In genomic region chr17:16909472-16909871, GRCh38 we compare ENCODE assay signal across 22 cellular contexts.
A peak's percentile ranks its signal among the peaks of the same experiment; 100 is the strongest.
DNase-seq lines count a peak whose midpoint lies in the region; ATAC-seq and TF ChIP-seq lines count a peak whose summit lies in the region.
"Had no signal": no experiment of that assay in that cellular context is flagged by ENCODE, and none has a peak within 500 bp of the region (broad histone marks: within the 10 kb centered on the region; RNA-seq: fewer than 3 reads in every experiment).

No MANE protein-coding gene starts in this region.

- no peaks in the 10 kb centered on the region for H3K27me3 ChIP-seq in CD4-positive, alpha-beta T cell (ENCODE audit: control insufficient read depth, insufficient read depth, low read length)
- no peaks in the 10 kb centered on the region for H3K27me3 ChIP-seq in OCI-LY3 (ENCODE audit: low read depth, low read length)

- no peaks in the 10 kb centered on the region for H3K36me3 ChIP-seq in OCI-LY3 (replicated peaks; ENCODE audit: low read depth, low read length)

- ATAC-seq in CD4-positive, alpha-beta T cell (ENCODE audit: poor library complexity) = no peak
- ATAC-seq: GM12878, HepG2, PC-3 had no signal

- no peak overlapping the region for H3K27ac ChIP-seq in CD4-positive, alpha-beta T cell (ENCODE audit: low read depth, low read length)
- H3K27ac ChIP-seq in OCI-LY3 (ENCODE audit: low read length) = no peak overlapping the region

- H3K4me2 ChIP-seq in OCI-LY3 (ENCODE audit: low read length) = peak overlapping the region; percentile 48
- H3K4me2 ChIP-seq: SK-N-SH had no signal

- H3K27ac Mint-ChIP-seq in CD4-positive, alpha-beta T cell = peak overlapping the region; percentile 6
- H3K27ac Mint-ChIP-seq in osteocyte (ENCODE audit: unreplicated experiment) = no peak overlapping the region

- intact Hi-C loops in CD4-positive, alpha-beta T cell (cut with DNase I, micrococcal nuclease) = no loop called here

- peaks cover 98% of the 10 kb centered on the region for H3K4me1 ChIP-seq in OCI-LY3 (ENCODE audit: low read length)

- H3K9ac ChIP-seq in OCI-LY3 (ENCODE audit: low read length) = peak overlapping the region; percentile 33; the same call in 1 of the 2 replicates
- H3K9ac ChIP-seq: SK-N-SH had no signal

- CTCF ChIA-PET in CD4-positive, alpha-beta T cell (lab: Charles Lee) = no interaction called here

- no peak overlapping the region for H3K4me3 Mint-ChIP-seq in CD4-positive, alpha-beta T cell
- H3K4me3 Mint-ChIP-seq in osteocyte (ENCODE audit: unreplicated experiment) = no peak overlapping the region
- H3K4me3 Mint-ChIP-seq: CD4-positive, CD25-positive, alpha-beta regulatory T cell had no signal

- H3K79me2 ChIP-seq in OCI-LY3 (ENCODE audit: low read length) = no peaks in the 10 kb centered on the region

- H3K4me3 ChIP-seq in OCI-LY3 (ENCODE audit: low read length) = no peak overlapping the region
- H3K4me3 ChIP-seq: GM12878 had no signal

- no peaks in the 10 kb centered on the region for H3K9me3 ChIP-seq in CD4-positive, alpha-beta T cell (ENCODE audit: control insufficient read depth, low read length)
- H3K9me3 ChIP-seq in OCI-LY3 (ENCODE audit: insufficient read depth, low read length) = no peaks in the 10 kb centered on the region
- H3K9me3 ChIP-seq: SK-N-SH had no signal

- no peak for DNase-seq in CD4-positive, alpha-beta T cell
- DNase-seq in mesenteric fat pad (ENCODE audit: low spot score) (peak; percentile 43), osteocyte (ENCODE audit: extremely low spot score, unreplicated experiment) (peak; percentile 60), AG08396 (ENCODE audit: low spot score) (no peak), NCI-H510A (lab: John Stamatoyannopoulos, UW) (no peak), kidney glomerular epithelial cell (lab: John Stamatoyannopoulos, UW) (no peak)
- DNase-seq: ACHN, DMS153, GF-D8, KG1, NCI-H1105 treated with DMSO at 0.1 percent for 48 hours, NCI-H1694, NCI-H510A treated with DMSO at 0.1 percent for 48 hours, NCI-H774, PC-3, RPMI8226, SHP77 treated with DMSO at 0.1 percent for 48 hours, SK-N-SH had no signal

- TF ChIP-seq CTCF in CD4-positive, alpha-beta T cell (IDR thresholded peaks at IDR 0.05) = no peak
- TF ChIP-seq CTCF in OCI-LY3 (IDR thresholded peaks at IDR 0.05; ENCODE audit: low read depth, low read length) = no peak
- no peak for TF ChIP-seq CTCF in osteocyte (IDR thresholded peaks at IDR 0.05)

- H3K36me3 Mint-ChIP-seq in CD4-positive, alpha-beta T cell (ENCODE audit: low read depth) = no peaks in the 10 kb centered on the region
- H3K36me3 Mint-ChIP-seq in osteocyte (ENCODE audit: unreplicated experiment) = no peaks in the 10 kb centered on the region
- H3K36me3 Mint-ChIP-seq: CD4-positive, CD25-positive, alpha-beta regulatory T cell had no signal

- H3K9me3 Mint-ChIP-seq in CD4-positive, alpha-beta T cell = no peaks in the 10 kb centered on the region
- H3K9me3 Mint-ChIP-seq in osteocyte (ENCODE audit: unreplicated experiment) = peaks cover 11% of the 10 kb centered on the region

- H4K20me1 ChIP-seq in OCI-LY3 (ENCODE audit: insufficient read depth, low read length) = no peaks in the 10 kb centered on the region

- H2AFZ ChIP-seq in OCI-LY3 (ENCODE audit: low read depth, low read length) = peak overlapping the region; percentile 52

- peaks cover 78% of the 10 kb centered on the region for H3K4me1 Mint-ChIP-seq in CD4-positive, alpha-beta T cell (ENCODE audit: low read depth)
- H3K4me1 Mint-ChIP-seq in osteocyte (ENCODE audit: unreplicated experiment) = peaks cover 26% of the 10 kb centered on the region

- POLR2A ChIA-PET in CD4-positive, alpha-beta T cell (lab: Charles Lee) = no interaction called here

- H3K27me3 Mint-ChIP-seq in CD4-positive, alpha-beta T cell = no peaks in the 10 kb centered on the region
- peaks cover 4% of the 10 kb centered on the region for H3K27me3 Mint-ChIP-seq in osteocyte (ENCODE audit: unreplicated experiment)

Comparison
In these comparisons a context has a peak if more than half of its experiments do, and no peak if none do; other contexts are left out.
1. DNase-seq: peak in mesenteric fat pad (single experiment) and osteocyte (single experiment); none in CD4-positive, alpha-beta T cell (0 of 10), AG08396 (single experiment), NCI-H510A (single experiment) and kidney glomerular epithelial cell (single experiment).